In genomic region chr5:55226934-55227737, GRCh38 we compare ENCODE assay signal across 9 cellular contexts. TPM values are rescaled to one million over a fixed set of nuclear protein-coding genes. Genes with fewer than 3 reads are reported as not detected.
DNase-seq lines count a peak whose midpoint lies in the region; ATAC-seq lines count a peak whose summit lies in the region.
"Had no signal": no experiment of that assay in that cellular context is flagged by ENCODE, and none has a peak within 500 bp of the region (broad histone marks: within the 10 kb centered on the region; RNA-seq: fewer than 3 reads in every experiment).

Gene MCIDAS (minus strand): TSS chr5:55227315. CDS start chr5:55227138, 177 bp downstream.

- no peak within 1 kb of the TSS for H3K27ac Mint-ChIP-seq in activated naive CD4-positive, alpha-beta T cell treated with anti-CD3 and anti-CD28 coated beads, Interleukin-2, amount 50 U/mL, for 72 hours

- H3K4me3 ChIP-seq in iPS DF 6.9 (ENCODE audit: low read length) = peak within 1 kb of the TSS; percentile 34; the same call in 1 of the 2 replicates

- no peak within 1 kb of the TSS for H3K27ac ChIP-seq in iPS DF 6.9 (ENCODE audit: low read length)

- H3K36me3 ChIP-seq in iPS DF 6.9 (ENCODE audit: control insufficient read depth, insufficient read depth, low read length) = no peaks in the 10 kb centered on the region; the same call in 1 of the 2 replicates

- DNase-seq in CD1c-positive myeloid dendritic cell (ENCODE audit: extremely low spot score) (peak; percentile 28), HS-5 (ENCODE audit: low read depth) (peak; percentile 46), RPMI8226 (peak; percentile 87), iPS DF 6.9 (ENCODE audit: low read depth, low spot score) (no peak)
- peak; percentile 65 to 71 for DNase-seq in activated naive CD4-positive, alpha-beta T cell treated with anti-CD3 and anti-CD28 coated beads, Interleukin-2, amount 50 U/mL, for 72 hours (ENCODE audit: low spot score in 2 of 2)
- peak; percentile 65 for DNase-seq in stimulated activated CD4-positive, alpha-beta T cell treated with anti-CD3 and anti-CD28 coated beads, Interleukin-12 subunit alpha, Interleukin-12 subunit beta, amount 100 ng/mL, for 4 hours

- peaks cover 9% of the 10 kb centered on the region for H3K4me1 ChIP-seq in iPS DF 6.9 (ENCODE audit: control insufficient read depth, insufficient read depth, low read length)

- H3K27me3 ChIP-seq in iPS DF 6.9 (ENCODE audit: control insufficient read depth, insufficient read depth, low read length) = peaks cover 93% of the 10 kb centered on the region

- peaks cover under 1 to 18% of the 10 kb centered on the region in 2 donors for H3K36me3 Mint-ChIP-seq in activated naive CD4-positive, alpha-beta T cell treated with anti-CD3 and anti-CD28 coated beads, Interleukin-2, amount 50 U/mL, for 72 hours

- H3K9me3 ChIP-seq in iPS DF 6.9 (ENCODE audit: control insufficient read depth, insufficient read depth, low read length) = no peaks in the 10 kb centered on the region

- ATAC-seq in GM19351 (IDR thresholded peaks at IDR 0.05; ENCODE audit: unreplicated experiment) (peak; percentile 41), HG03457 (IDR thresholded peaks at IDR 0.05; ENCODE audit: unreplicated experiment) (no peak)
- peak; percentile 61 to 75 for ATAC-seq in activated naive CD4-positive, alpha-beta T cell treated with anti-CD3 and anti-CD28 coated beads, Interleukin-2, amount 50 U/mL, for 72 hours

- H3K9me3 Mint-ChIP-seq in activated naive CD4-positive, alpha-beta T cell treated with anti-CD3 and anti-CD28 coated beads, Interleukin-2, amount 50 U/mL, for 72 hours = no peaks in the 10 kb centered on the region

- no CpG with 5 or more reads among the region's 85 CpGs for WGBS in iPS DF 6.9 (ENCODE audit: insufficient coverage, insufficient read length)

RNA-seq across cellular contexts. Expression of gene MCIDAS, which starts in this region (rescaled TPM):
- total RNA-seq in activated naive CD4-positive, alpha-beta T cell treated with anti-CD3 and anti-CD28 coated beads, Interleukin-2, amount 50 U/mL, for 72 hours = under 1 TPM in 1 of 2 donors, not detected in 1; 0.18 TPM
- total RNA-seq: temporal lobe had no signal

Comparison
In these comparisons a context has a peak if more than half of its experiments do, and no peak if none do; other contexts are left out.
1. Peak in DNase-seq and ATAC-seq in activated naive CD4-positive, alpha-beta T cell treated with anti-CD3 and anti-CD28 coated beads, Interleukin-2, amount 50 U/mL, for 72 hours; RNA of the gene not detected or under 1 TPM.